Comparison of ENCODE assay signal across 24 cellular contexts in the genomic region with DNA sequence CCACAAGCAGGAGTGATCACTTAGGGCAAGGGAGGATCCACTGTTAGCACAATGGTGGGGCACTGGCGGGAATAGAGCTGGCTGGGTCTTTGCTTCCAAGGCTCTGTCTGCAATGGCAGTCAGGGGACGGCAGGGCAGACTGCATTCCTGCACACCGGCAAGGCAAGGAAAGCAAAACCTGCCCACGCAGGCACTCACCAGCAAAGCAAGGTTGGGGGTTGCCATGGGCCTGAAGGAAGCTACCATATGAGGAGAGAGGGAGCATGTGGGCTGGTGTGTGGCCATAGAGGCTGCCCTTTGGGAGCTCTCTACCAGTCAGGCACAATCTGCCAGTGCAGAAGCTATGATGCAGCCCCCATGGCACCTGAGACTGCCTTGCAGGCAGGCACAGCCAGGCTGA. TPM values are rescaled to one million over a fixed set of nuclear protein-coding genes. Genes with fewer than 3 reads are reported as not detected.
DNase-seq lines count a peak whose midpoint lies in the region; ATAC-seq and TF ChIP-seq lines count a peak whose summit lies in the region.
"Had no signal": no experiment of that assay in that cellular context is flagged by ENCODE, and none has a peak within 500 bp of the region (broad histone marks: within the 10 kb centered on the region; RNA-seq: fewer than 3 reads in every experiment).

No MANE protein-coding gene starts in this region.

- no peak overlapping the region for H3K9ac ChIP-seq in H9 (ENCODE audit: extremely low read depth, insufficient read length, low read length)
- no peak overlapping the region for H3K9ac ChIP-seq in endodermal cell (ENCODE audit: extremely low read depth, low read length, poor library complexity, severe bottlenecking)
- peak overlapping the region; percentile 50 for H3K9ac ChIP-seq in neuronal stem cell (ENCODE audit: low read depth, low read length, poor library complexity)
- H3K9ac ChIP-seq: BLaER1 treated with 17β-estradiol and CSF1 and Interleukin-3, amounts not matched to agents 10 nM and 100 nM had no signal

- no peak overlapping the region for H4K5ac ChIP-seq in H9 (ENCODE audit: insufficient read length, low read depth, low read length)

- no peaks in the 10 kb centered on the region for H3K23me2 ChIP-seq in H9 (ENCODE audit: insufficient read length, low read depth, low read length, poor library complexity, severe bottlenecking)

- peak overlapping the region; percentile 6; the same call in 1 of the 2 replicates for H3K14ac ChIP-seq in H9 (ENCODE audit: insufficient read depth, low read length)
- peak overlapping the region; percentile 63 for H3K14ac ChIP-seq in neuronal stem cell (ENCODE audit: low read length)

- H2BK120ac ChIP-seq in H9 (ENCODE audit: low read depth, low read length, poor library complexity, severe bottlenecking) = no peak overlapping the region
- no peak overlapping the region for H2BK120ac ChIP-seq in neuronal stem cell (ENCODE audit: low read depth, low read length)

- H3K4me1 Mint-ChIP-seq in H9 (no peaks in the 10 kb centered on the region), endodermal cell (no peaks in the 10 kb centered on the region)
- H3K4me1 Mint-ChIP-seq in stimulated activated effector memory CD8-positive, alpha-beta T cell treated with anti-CD3 and anti-CD28 coated beads, Interleukin-12 subunit alpha, Interleukin-12 subunit beta, amount 100 ng/mL, for 72 hours = no peaks in the 10 kb centered on the region
- H3K4me1 Mint-ChIP-seq: CD14-positive monocyte had no signal

- H4K91ac ChIP-seq in H9 (ENCODE audit: insufficient read length, low read depth, low read length) = no peak overlapping the region
- no peak overlapping the region for H4K91ac ChIP-seq in neuronal stem cell (ENCODE audit: low read depth, low read length, poor library complexity)

- no peaks in the 10 kb centered on the region for H4K20me1 ChIP-seq in H9 (ENCODE audit: control insufficient read depth, insufficient read depth, insufficient read length)
- H4K20me1 ChIP-seq: BLaER1 treated with 17β-estradiol and CSF1 and Interleukin-3, amounts not matched to agents 10 nM and 100 nM had no signal

- no peak overlapping the region for H4K8ac ChIP-seq in H9 (replicated peaks; ENCODE audit: insufficient read length, low read depth, low read length)
- peak overlapping the region; percentile 76 for H4K8ac ChIP-seq in neuronal stem cell (ENCODE audit: low read depth, low read length)

- H2BK12ac ChIP-seq in H9 (ENCODE audit: insufficient read length, low read depth, low read length) = no peak overlapping the region
- peak overlapping the region; percentile 90 for H2BK12ac ChIP-seq in neuronal stem cell (ENCODE audit: low read length)

- H2BK15ac ChIP-seq in H9 (ENCODE audit: low read depth, low read length) = no peak overlapping the region
- H2BK15ac ChIP-seq in neuronal stem cell (ENCODE audit: low read length) = no peak overlapping the region

- H3K18ac ChIP-seq in H9 (ENCODE audit: insufficient read length, low read depth, low read length) (no peak overlapping the region), neuronal stem cell (ENCODE audit: low read length) (peak overlapping the region; percentile 78)

- H3K4me2 ChIP-seq in H9 (ENCODE audit: insufficient read depth, insufficient read length, low read length) (no peak overlapping the region), neuronal stem cell (ENCODE audit: insufficient read depth, low read length, poor library complexity, severe bottlenecking) (no peak overlapping the region)
- H3K4me2 ChIP-seq: A549; BLaER1 treated with 17β-estradiol and CSF1 and Interleukin-3, amounts not matched to agents 10 nM and 100 nM had no signal

- ATAC-seq in left colon = no peak
- ATAC-seq in stimulated activated effector memory CD8-positive, alpha-beta T cell treated with anti-CD3 and anti-CD28 coated beads, Interleukin-12 subunit alpha, Interleukin-12 subunit beta, amount 100 ng/mL, for 72 hours = no peak
- ATAC-seq: A549, HCT116 had no signal

- H3K36me3 ChIP-seq in endodermal cell (ENCODE audit: control insufficient read depth, insufficient read depth, low read length) (no peaks in the 10 kb centered on the region), neuronal stem cell (replicated peaks in 1 of 2; ENCODE audit: control insufficient read depth in 2 of 2, insufficient read depth in 2 of 2, low read length in 2 of 2) (no peaks in the 10 kb centered on the region)
- H3K36me3 ChIP-seq: BE2C; BLaER1 treated with 17β-estradiol and CSF1 and Interleukin-3, amounts not matched to agents 10 nM and 100 nM had no signal

- H3K56ac ChIP-seq in H9 (ENCODE audit: insufficient read length, low read depth, low read length) = no peak overlapping the region

- H2AK5ac ChIP-seq in H9 (ENCODE audit: insufficient read length, low read length) (no peak overlapping the region), neuronal stem cell (ENCODE audit: low read depth, low read length) (peak overlapping the region; percentile 49)

- H3K4me1 ChIP-seq in H9 (ENCODE audit: insufficient read depth, low read length) (no peaks in the 10 kb centered on the region), endodermal cell (ENCODE audit: control insufficient read depth, insufficient read depth, low read length) (no peaks in the 10 kb centered on the region), neuronal stem cell (ENCODE audit: control insufficient read depth in 2 of 2, insufficient read depth in 1 of 2, low read depth in 1 of 2, low read length in 2 of 2) (no peaks in the 10 kb centered on the region)
- H3K4me1 ChIP-seq: A549, BE2C had no signal

- intact Hi-C loops in left colon (cut with DNase I, micrococcal nuclease) = no loop called here

- no peak overlapping the region for H3K23ac ChIP-seq in H9 (ENCODE audit: insufficient read length, low read depth, low read length)
- H3K23ac ChIP-seq in neuronal stem cell (ENCODE audit: low read depth, low read length, poor library complexity) = no peak overlapping the region

- no CpG with 5 or more reads among the region's 4 CpGs for WGBS in H9 (ENCODE audit: extremely low coverage, insufficient read length, low lambda C conversion rate)
- WGBS in endodermal cell (ENCODE audit: insufficient coverage in 1 of 2, insufficient read length in 1 of 2), 2 experiments = 87 to 96% methylated on average over 4 of the region's 4 CpGs
- WGBS in neuronal stem cell (ENCODE audit: extremely low coverage in 2 of 2, insufficient read length in 2 of 2, insufficient replicate concordance in 1 of 2), 2 donors = no CpG with 5 or more reads among the region's 4 CpGs

- H3K4ac ChIP-seq in H9 (ENCODE audit: low read depth, low read length) (no peak overlapping the region), neuronal stem cell (ENCODE audit: low read length) (no peak overlapping the region)

- H2BK20ac ChIP-seq in H9 (ENCODE audit: low read depth, low read length, poor library complexity, severe bottlenecking) = no peak overlapping the region

- H3T11ph ChIP-seq in H9 (ENCODE audit: low read length) = no peak overlapping the region

- H3K4me3 Mint-ChIP-seq in H9 = no peak overlapping the region
- no peak overlapping the region for H3K4me3 Mint-ChIP-seq in endodermal cell
- H3K4me3 Mint-ChIP-seq in stimulated activated effector memory CD8-positive, alpha-beta T cell treated with anti-CD3 and anti-CD28 coated beads, Interleukin-12 subunit alpha, Interleukin-12 subunit beta, amount 100 ng/mL, for 72 hours = no peak overlapping the region
- H3K4me3 Mint-ChIP-seq: CD14-positive monocyte; CD4-positive, alpha-beta T cell had no signal

- DNase-seq in H9 (no peak), endodermal cell (peak; percentile 41), neuronal stem cell (ENCODE audit: low spot score) (no peak), left colon (no peak), A172 (ENCODE audit: low spot score) (no peak)
- no peak for DNase-seq in stimulated activated effector memory CD8-positive, alpha-beta T cell treated with anti-CD3 and anti-CD28 coated beads, Interleukin-12 subunit alpha, Interleukin-12 subunit beta, amount 100 ng/mL, for 72 hours (ENCODE audit: low spot score in 2 of 2)
- DNase-seq: ACHN; AML-193; BE2C; Calu3; CD4-positive, alpha-beta T cell; COR-L47; DMS53; DMS79 treated with DMSO at 0.1 percent for 48 hours; GF-D8; GOT3; H7 had no signal

- H2AFZ ChIP-seq in H9 (ENCODE audit: low read length) (no peak overlapping the region), neuronal stem cell (ENCODE audit: low read length) (no peak overlapping the region)

- H3K27ac Mint-ChIP-seq in H9 (no peak overlapping the region), endodermal cell (no peak overlapping the region)
- H3K27ac Mint-ChIP-seq in stimulated activated effector memory CD8-positive, alpha-beta T cell treated with anti-CD3 and anti-CD28 coated beads, Interleukin-12 subunit alpha, Interleukin-12 subunit beta, amount 100 ng/mL, for 72 hours = no peak overlapping the region
- H3K27ac Mint-ChIP-seq: CD4-positive, alpha-beta T cell had no signal

- no peaks in the 10 kb centered on the region for H3K79me1 ChIP-seq in H9 (ENCODE audit: insufficient read depth, low read depth, low read length, poor library complexity, severe bottlenecking)
- H3K79me1 ChIP-seq in neuronal stem cell (ENCODE audit: low read depth, low read length) = peaks cover 4% of the 10 kb centered on the region

- H3K27ac ChIP-seq in H9 (ENCODE audit: insufficient read length, low read depth, low read length) (no peak overlapping the region), endodermal cell (ENCODE audit: low read depth, low read length) (no peak overlapping the region), neuronal stem cell (replicated peaks; ENCODE audit: low read length) (no peak overlapping the region)
- H3K27ac ChIP-seq: 22Rv1; A549; BLaER1 treated with 17β-estradiol and CSF1 and Interleukin-3, amounts not matched to agents 10 nM and 100 nM had no signal

- H3K9me3 ChIP-seq in H9 (ENCODE audit: control insufficient read depth, low read depth, low read length) (no peaks in the 10 kb centered on the region), endodermal cell (ENCODE audit: control insufficient read depth, low read length) (no peaks in the 10 kb centered on the region), neuronal stem cell (replicated peaks in 1 of 2; ENCODE audit: control insufficient read depth in 2 of 2, insufficient read depth in 1 of 2, low read depth in 1 of 2, low read length in 2 of 2) (no peaks in the 10 kb centered on the region)
- H3K9me3 ChIP-seq: A549, BE2C had no signal

- no peaks in the 10 kb centered on the region for H3K27me3 ChIP-seq in H9 (ENCODE audit: insufficient read depth, low read length)
- no peaks in the 10 kb centered on the region for H3K27me3 ChIP-seq in endodermal cell (ENCODE audit: control insufficient read depth, insufficient read depth, low read length, poor library complexity, severe bottlenecking)
- H3K27me3 ChIP-seq in neuronal stem cell (ENCODE audit: control insufficient read depth in 3 of 3, insufficient read depth in 3 of 3, low read depth in 1 of 3, low read length in 3 of 3) = no peaks in the 10 kb centered on the region
- H3K27me3 ChIP-seq: BLaER1 treated with 17β-estradiol and CSF1 and Interleukin-3, amounts not matched to agents 10 nM and 100 nM had no signal

- H3K9me3 Mint-ChIP-seq in H9 = peaks cover 6 to 9% of the 10 kb centered on the region in 2 experiments; a peak in 4 of 5 replicates
- H3K9me3 Mint-ChIP-seq in endodermal cell = no peaks in the 10 kb centered on the region
- H3K9me3 Mint-ChIP-seq in stimulated activated effector memory CD8-positive, alpha-beta T cell treated with anti-CD3 and anti-CD28 coated beads, Interleukin-12 subunit alpha, Interleukin-12 subunit beta, amount 100 ng/mL, for 72 hours = peaks cover 14% of the 10 kb centered on the region

- H2BK5ac ChIP-seq in H9 (ENCODE audit: insufficient read length, low read length) (no peak overlapping the region), neuronal stem cell (ENCODE audit: low read length) (peak overlapping the region; percentile 59)

- TF ChIP-seq CTCF in H9 (conservative IDR thresholded peaks at IDR 0.05) = no peak
- TF ChIP-seq CTCF in endodermal cell (conservative IDR thresholded peaks at IDR 0.05) = no peak

- H3K79me2 ChIP-seq in H9 (ENCODE audit: insufficient read depth, low read length) = no peaks in the 10 kb centered on the region

- no peak overlapping the region for H3K4me3 ChIP-seq in endodermal cell (ENCODE audit: low read length)
- no peak overlapping the region for H3K4me3 ChIP-seq in neuronal stem cell (ENCODE audit: low read length in 2 of 2)
- H3K4me3 ChIP-seq: A549; BLaER1 treated with 17β-estradiol and CSF1 and Interleukin-3, amounts not matched to agents 10 nM and 100 nM had no signal

- H3K27me3 Mint-ChIP-seq in H9 (ENCODE audit: low read depth) (peaks cover 11% of the 10 kb centered on the region; the same call in 1 of the 2 replicates), endodermal cell (ENCODE audit: insufficient read depth) (peaks cover 10% of the 10 kb centered on the region)

- no peaks in the 10 kb centered on the region for H3K36me3 Mint-ChIP-seq in H9 (ENCODE audit: insufficient read depth in 1 of 3, low read depth in 3 of 3)
- H3K36me3 Mint-ChIP-seq in endodermal cell (ENCODE audit: low read depth) = no peaks in the 10 kb centered on the region
- no peaks in the 10 kb centered on the region for H3K36me3 Mint-ChIP-seq in stimulated activated effector memory CD8-positive, alpha-beta T cell treated with anti-CD3 and anti-CD28 coated beads, Interleukin-12 subunit alpha, Interleukin-12 subunit beta, amount 100 ng/mL, for 72 hours
- H3K36me3 Mint-ChIP-seq: CD14-positive monocyte had no signal

RNA-seq across cellular contexts. Expression of gene OR8B12, which starts 33.2 kb away (rescaled TPM):
- not detected in 2 replicates for total RNA-seq in H9 (2021)
- not detected for total RNA-seq in endodermal cell
- polyA plus RNA-seq in endodermal cell (2013, experiment 1 of 2) = not detected
- polyA plus RNA-seq in endodermal cell (2013, experiment 2 of 2) = not detected
- not detected for polyA plus RNA-seq in neuronal stem cell (2013, experiment 1 of 2)
- not detected for polyA plus RNA-seq in neuronal stem cell (2013, experiment 2 of 2)
- total RNA-seq in left colon = not detected
- total RNA-seq in A172 (2014; rRNA removed; shearing (Covaris generic)) = not detected in 2 replicates
- total RNA-seq: Calu3; CD4-positive, alpha-beta T cell; Daoy; G401; H7 had no signal
- polyA plus RNA-seq: A549, CD14-positive monocyte had no signal

RNA-seq across cellular contexts. Expression of gene OR8A1, which starts 59.5 kb away (rescaled TPM):
- total RNA-seq in H9 (2021) = not detected in 2 replicates
- under 1 TPM; 0.22 to 0.35 TPM for total RNA-seq in endodermal cell
- polyA plus RNA-seq in endodermal cell (2013, experiment 1 of 2) = not detected
- not detected for polyA plus RNA-seq in endodermal cell (2013, experiment 2 of 2)
- not detected for polyA plus RNA-seq in neuronal stem cell (2013, experiment 1 of 2)
- polyA plus RNA-seq in neuronal stem cell (2013, experiment 2 of 2) = not detected
- total RNA-seq in left colon = not detected
- not detected in 2 replicates for total RNA-seq in A172 (2014; rRNA removed; shearing (Covaris generic))
- total RNA-seq: Calu3; CD4-positive, alpha-beta T cell; Daoy; G401; H7 had no signal
- polyA plus RNA-seq: A549, CD14-positive monocyte had no signal
